ENCODE assay signal across 33 cellular contexts in genomic region chr2:16205631-16206030, GRCh38.
"Had no signal": no experiment of that assay in that cellular context is flagged by ENCODE, and none has a peak within 500 bp of the region (broad histone marks: within the 10 kb centered on the region; RNA-seq: fewer than 3 reads in every experiment).

No MANE protein-coding gene starts in this region.

- H3K9me3 Mint-ChIP-seq: activated CD4-positive, alpha-beta T cell treated with anti-CD3 and anti-CD28 coated beads, Interleukin-2, amount 10 ng/mL, durations not matched to agents 24 days and 14 days; activated CD8-positive, alpha-beta T cell treated with anti-CD3 and anti-CD28 coated beads for 36 hours; activated T-cell treated with anti-CD3 and anti-CD28 coated beads, Interleukin-2, amount 50 U/mL, for 72 hours; activated T-helper 1 cell treated with anti-CD3 and anti-CD28 coated beads, Interleukin-12 subunit alpha, Interleukin-12 subunit beta, Interleukin-2, Interleukin-4 antibody, amounts not matched to agents 30 ng/mL and 10 ng/mL and 1 ng/mL, durations not matched to agents 14 hours and 24 hours and 36 hours had no signal

- H3K27ac ChIP-seq: adrenal gland, body of pancreas, brain microvascular endothelial cell, breast epithelium, VCaP had no signal

- H3K4me1 ChIP-seq: adrenal gland, body of pancreas, breast epithelium had no signal

- H3K4me1 Mint-ChIP-seq: activated B cell treated with CpG ODN at 0.5 μM for 24 hours; activated CD4-positive, alpha-beta T cell treated with anti-CD3 and anti-CD28 coated beads, Interleukin-2, amount 10 ng/mL, durations not matched to agents 24 days and 14 days; activated naive CD8-positive, alpha-beta T cell treated with anti-CD3 and anti-CD28 coated beads for 36 hours; activated T-helper 17 cell treated with anti-CD3 and anti-CD28 coated beads, Interleukin-2, amount 50 U/mL, for 72 hours; T-cell; T-helper 17 cell had no signal

- ATAC-seq: activated CD8-positive, alpha-beta T cell treated with anti-CD3 and anti-CD28 coated beads for 36 hours; activated naive CD4-positive, alpha-beta T cell treated with anti-CD3 and anti-CD28 coated beads, Interleukin-2, amount 50 U/mL, for 72 hours; activated T-cell treated with anti-CD3 and anti-CD28 coated beads, Interleukin-2, amount 50 U/mL, for 4 hours; activated T-cell treated with anti-CD3 and anti-CD28 coated beads, Interleukin-2, amount 50 U/mL, for 72 hours; activated T-helper 17 cell treated with anti-CD3 and anti-CD28 coated beads, Interleukin-2, amount 50 U/mL, for 72 hours; body of pancreas; T-cell; T-helper 17 cell had no signal

- H3K9me3 ChIP-seq: adrenal gland, body of pancreas, breast epithelium had no signal

- H3K27ac Mint-ChIP-seq: activated B cell treated with CpG ODN at 0.5 μM for 24 hours; activated CD4-positive, alpha-beta memory T cell treated with anti-CD3 and anti-CD28 coated beads for 36 hours; activated CD4-positive, alpha-beta T cell treated with anti-CD3 and anti-CD28 coated beads, Interleukin-2, amount 10 ng/mL, durations not matched to agents 24 days and 14 days; activated CD8-positive, alpha-beta T cell treated with anti-CD3 and anti-CD28 coated beads for 36 hours; activated naive CD4-positive, alpha-beta T cell treated with anti-CD3 and anti-CD28 coated beads for 36 hours; activated naive CD8-positive, alpha-beta T cell treated with anti-CD3 and anti-CD28 coated beads for 36 hours; activated T-cell treated with anti-CD3 and anti-CD28 coated beads, Interleukin-2, amount 50 U/mL, for 72 hours; activated T-helper 1 cell treated with anti-CD3 and anti-CD28 coated beads, Interleukin-12 subunit alpha, Interleukin-12 subunit beta, Interleukin-2, Interleukin-4 antibody, amounts not matched to agents 30 ng/mL and 10 ng/mL and 1 ng/mL, durations not matched to agents 14 hours and 24 hours and 36 hours; activated T-helper 17 cell treated with anti-CD3 and anti-CD28 coated beads, Interleukin-2, amount 50 U/mL, for 72 hours; T-cell; T-helper 17 cell had no signal

- H3K4me3 Mint-ChIP-seq: activated B cell treated with CpG ODN at 0.5 μM for 24 hours; activated CD4-positive, alpha-beta memory T cell treated with anti-CD3 and anti-CD28 coated beads for 36 hours; activated CD4-positive, alpha-beta T cell treated with anti-CD3 and anti-CD28 coated beads, Interleukin-2, amount 10 ng/mL, durations not matched to agents 24 days and 14 days; activated CD8-positive, alpha-beta T cell treated with anti-CD3 and anti-CD28 coated beads for 36 hours; activated naive CD4-positive, alpha-beta T cell treated with anti-CD3 and anti-CD28 coated beads for 36 hours; activated naive CD8-positive, alpha-beta T cell treated with anti-CD3 and anti-CD28 coated beads for 36 hours; activated T-cell treated with anti-CD3 and anti-CD28 coated beads, Interleukin-2, amount 50 U/mL, for 4 hours; activated T-cell treated with anti-CD3 and anti-CD28 coated beads, Interleukin-2, amount 50 U/mL, for 72 hours; activated T-helper 1 cell treated with anti-CD3 and anti-CD28 coated beads, Interleukin-12 subunit alpha, Interleukin-12 subunit beta, Interleukin-2, Interleukin-4 antibody, amounts not matched to agents 30 ng/mL and 10 ng/mL and 1 ng/mL, durations not matched to agents 14 hours and 24 hours and 36 hours; activated T-helper 17 cell treated with anti-CD3 and anti-CD28 coated beads, Interleukin-2, amount 50 U/mL, for 72 hours; T-cell; T-helper 17 cell had no signal

- H3K36me3 Mint-ChIP-seq: activated CD4-positive, alpha-beta memory T cell treated with anti-CD3 and anti-CD28 coated beads for 36 hours; activated naive CD4-positive, alpha-beta T cell treated with anti-CD3 and anti-CD28 coated beads, Interleukin-2, amount 50 U/mL, for 72 hours; activated naive CD8-positive, alpha-beta T cell treated with anti-CD3 and anti-CD28 coated beads for 36 hours; T-cell had no signal

- H3K36me3 ChIP-seq: adrenal gland, brain microvascular endothelial cell, breast epithelium had no signal

- H3K4me3 ChIP-seq: adrenal gland, body of pancreas, breast epithelium had no signal

- DNase-seq: activated B cell treated with CpG ODN at 0.5 μM for 24 hours; activated CD4-positive, alpha-beta memory T cell treated with anti-CD3 and anti-CD28 coated beads for 36 hours; activated CD4-positive, alpha-beta T cell treated with anti-CD3 and anti-CD28 coated beads for 4 hours; activated CD4-positive, alpha-beta T cell treated with anti-CD3 and anti-CD28 coated beads, Interleukin-2, amount 10 ng/mL, durations not matched to agents 24 days and 14 days; activated CD4-positive, alpha-beta T cell treated with anti-CD3 and anti-CD28 coated beads, Interleukin-2, amount 50 U/mL, for 1 hour; activated CD4-positive, alpha-beta T cell treated with anti-CD3 and anti-CD28 coated beads, Interleukin-2, amount 50 U/mL, for 4 hours; activated CD4-positive, CD25-positive, alpha-beta regulatory T cell treated with anti-CD3 and anti-CD28 coated beads, Interleukin-2, amount 50 U/mL, for 72 hours; activated CD8-positive, alpha-beta memory T cell treated with anti-CD3 and anti-CD28 coated beads, Interleukin-2, amount 50 U/mL, for 4 hours; activated CD8-positive, alpha-beta T cell treated with anti-CD3 and anti-CD28 coated beads for 36 hours; activated effector memory CD4-positive, alpha-beta T cell treated with anti-CD3 and anti-CD28 coated beads, Interleukin-2, amount 50 U/mL, for 16 hours; activated gamma-delta T cell treated with Interleukin-2 at 50 U/mL for 16 hours; activated naive CD4-positive, alpha-beta T cell; activated naive CD4-positive, alpha-beta T cell treated with anti-CD3 and anti-CD28 coated beads for 36 hours; activated naive CD4-positive, alpha-beta T cell treated with anti-CD3 and anti-CD28 coated beads, Interleukin-2, amount 50 U/mL, for 16 hours; activated naive CD8-positive, alpha-beta T cell treated with anti-CD3 and anti-CD28 coated beads for 36 hours; activated T-cell treated with anti-CD3 and anti-CD28 coated beads for 4 hours; activated T-cell treated with anti-CD3 and anti-CD28 coated beads, Interleukin-2, amount 50 U/mL, for 1 hour; activated T-cell treated with anti-CD3 and anti-CD28 coated beads, Interleukin-2, amount 50 U/mL, for 4 hours; activated T-cell treated with anti-CD3 and anti-CD28 coated beads, Interleukin-2, amount 50 U/mL, for 72 hours; adrenal gland; amniotic stem cell; aorta; body of pancreas; brain microvascular endothelial cell; central memory CD4-positive, alpha-beta T cell; T-cell; T-helper 17 cell; T-helper 9 cell had no signal

- H3K27me3 Mint-ChIP-seq: activated B cell treated with CpG ODN at 0.5 μM for 24 hours; activated CD4-positive, alpha-beta T cell treated with anti-CD3 and anti-CD28 coated beads, Interleukin-2, amount 10 ng/mL, durations not matched to agents 24 days and 14 days; T-helper 17 cell had no signal

- H3K27me3 ChIP-seq: adrenal gland, body of pancreas, brain microvascular endothelial cell, breast epithelium had no signal
